11 cellular contexts compared by ENCODE assay signal in the genomic region with DNA sequence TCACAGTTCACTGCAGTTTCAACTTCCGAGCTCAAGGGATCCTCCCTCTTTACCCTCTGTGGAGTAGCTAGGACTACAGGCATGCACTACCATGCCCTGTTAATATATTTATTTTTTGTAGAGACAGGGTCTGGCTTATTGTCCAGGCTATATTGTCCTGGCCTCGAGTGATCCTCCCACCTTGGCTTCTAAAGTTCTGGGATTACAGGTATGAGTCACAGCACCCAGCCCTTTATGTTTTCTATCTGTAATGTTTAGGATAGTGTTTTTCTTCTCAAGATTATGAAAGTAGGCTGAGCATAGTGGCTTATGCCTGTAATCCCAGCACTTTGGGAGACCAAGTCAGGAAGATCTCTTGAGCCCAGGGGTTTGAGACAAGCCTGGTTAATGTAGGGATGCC. TPM values are rescaled to one million over a fixed set of nuclear protein-coding genes. Genes with fewer than 3 reads are reported as not detected.
"Had no signal": no experiment of that assay in that cellular context is flagged by ENCODE, and none has a peak within 500 bp of the region (broad histone marks: within the 10 kb centered on the region; RNA-seq: fewer than 3 reads in every experiment).

No MANE protein-coding gene starts in this region.

- H2AFZ ChIP-seq: GM23248 had no signal

- H3K9me3 ChIP-seq: HAP-1 had no signal

- H3K4me1 ChIP-seq: HAP-1 had no signal

- ATAC-seq: HCT116 had no signal

- H3K27ac ChIP-seq: GM23248 had no signal

- FAIRE-seq: HTR-8/SVneo had no signal

- H3K4me3 ChIP-seq: GM23248, HAP-1 had no signal

- DNase-seq: GM23248, GOT3, H7, HFFc6, IMR-90, KBM-7 had no signal

- H3K9ac ChIP-seq: GM23248 had no signal

- H3K36me3 ChIP-seq: HAP-1 had no signal

RNA-seq across cellular contexts. Expression of a gene that starts 11.9 kb away (rescaled TPM):
- total RNA-seq: GM23248, H4, HFFc6, HT-29, IMR-90 had no signal
- polyA plus RNA-seq: GM23248 had no signal
